ENCODE assay signal across 12 cellular contexts in genomic region chr2:138522556-138522955, GRCh38. TPM values are rescaled to one million over a fixed set of nuclear protein-coding genes. Genes with fewer than 3 reads are reported as not detected.
DNase-seq lines count a peak whose midpoint lies in the region; ATAC-seq lines count a peak whose summit lies in the region.
"Had no signal": no experiment of that assay in that cellular context is flagged by ENCODE, and none has a peak within 500 bp of the region (broad histone marks: within the 10 kb centered on the region; RNA-seq: fewer than 3 reads in every experiment).

No MANE protein-coding gene starts in this region.

- H3K36me3 Mint-ChIP-seq in immature natural killer cell, result peaks cover 8 to 16% (median 12%) of the 10 kb centered on the region in 3 donors

- peak; percentile 51 for ATAC-seq in GM18861 (IDR thresholded peaks at IDR 0.05; ENCODE audit: unreplicated experiment)
- ATAC-seq in GM21447 (IDR thresholded peaks at IDR 0.05; ENCODE audit: unreplicated experiment), result peak; percentile 73
- ATAC-seq in HG03095 (IDR thresholded peaks at IDR 0.05; ENCODE audit: unreplicated experiment), result peak; percentile 81

- H3K27me3 Mint-ChIP-seq in immature natural killer cell (ENCODE audit: low read depth in 3 of 3), result peaks cover 0 to 2% (median 0%) of the 10 kb centered on the region in 3 donors

- peaks cover 61 to 84% of the 10 kb centered on the region in 2 donors for H3K4me1 Mint-ChIP-seq in immature natural killer cell

- DNase-seq in immature natural killer cell, result no peak
- no peak for DNase-seq in DMS114 treated with DMSO at 0.1 percent for 48 hours (lab: John Stamatoyannopoulos, UW; ENCODE audit: unreplicated experiment)
- no peak for DNase-seq in D341Med (ENCODE audit: low spot score)
- no peak for DNase-seq in NCI-H1092 treated with DMSO at 0.1 percent for 48 hours (lab: John Stamatoyannopoulos, UW)
- no peak for DNase-seq in AML-193 (lab: John Stamatoyannopoulos, UW)
- DNase-seq: activated T-cell treated with anti-CD3 and anti-CD28 coated beads, Interleukin-2, amount 50 U/mL, for 1 hour; DMS 273 treated with DMSO at 0.1 percent for 48 hours; GOT3; NK-92 treated with Interleukin-12 subunit alpha and Interleukin-12 subunit beta, amount 100 ng/mL, for 24 hours had no signal

- H3K27ac Mint-ChIP-seq in immature natural killer cell, result peak overlapping the region in 5 of 6 donors; percentile 9 to 64 (median 43)

- peaks cover 0 to 8% (median 6%) of the 10 kb centered on the region in 6 donors for H3K9me3 Mint-ChIP-seq in immature natural killer cell

- H3K4me3 Mint-ChIP-seq in immature natural killer cell, result no peak overlapping the region

RNA-seq across cellular contexts. Expression of gene SPOPL, which starts 21.0 kb away (rescaled TPM):
- polyA plus RNA-seq in immature natural killer cell, result 1 to 10 TPM; 2.4 to 3.3 (median 2.6) TPM
